In genomic region chr17:77312786-77313599, GRCh38 we compare ENCODE assay signal across 11 cellular contexts.
DNase-seq lines count a peak whose midpoint lies in the region; ATAC-seq and TF ChIP-seq lines count a peak whose summit lies in the region.
"Had no signal": no experiment of that assay in that cellular context is flagged by ENCODE, and none has a peak within 500 bp of the region (broad histone marks: within the 10 kb centered on the region; RNA-seq: fewer than 3 reads in every experiment).

No MANE protein-coding gene starts in this region.

- peaks cover 8% of the 10 kb centered on the region for H3K4me1 Mint-ChIP-seq in stimulated activated naive CD8-positive, alpha-beta T cell treated with anti-CD3 and anti-CD28 coated beads, Interleukin-15, amount 100 ng/mL, for 72 hours

- TF ChIP-seq CTCF in AG10803 (conservative IDR thresholded peaks at IDR 0.05; ENCODE audit: low read length) (no peak), RWPE2 (IDR thresholded peaks at IDR 0.05; ENCODE audit: poor library complexity, severe bottlenecking) (no peak)

- ATAC-seq in RWPE2 (ENCODE audit: low read depth): no peak
- peak; percentile 72 for ATAC-seq in Right ventricle myocardium superior (ENCODE audit: poor library complexity)
- ATAC-seq in stimulated activated naive CD8-positive, alpha-beta T cell treated with anti-CD3 and anti-CD28 coated beads, Interleukin-15, amount 100 ng/mL, for 72 hours: no peak

- H3K27me3 ChIP-seq in RWPE2 (ENCODE audit: insufficient read depth, poor library complexity, severe bottlenecking): no peaks in the 10 kb centered on the region

- H3K4me3 Mint-ChIP-seq in stimulated activated naive CD8-positive, alpha-beta T cell treated with anti-CD3 and anti-CD28 coated beads, Interleukin-15, amount 100 ng/mL, for 72 hours: no peak overlapping the region
- H3K4me3 Mint-ChIP-seq: CD4-positive, alpha-beta T cell had no signal

- no peaks in the 10 kb centered on the region for H3K9me3 Mint-ChIP-seq in stimulated activated naive CD8-positive, alpha-beta T cell treated with anti-CD3 and anti-CD28 coated beads, Interleukin-15, amount 100 ng/mL, for 72 hours
- H3K9me3 Mint-ChIP-seq: CD4-positive, alpha-beta T cell had no signal

- H3K4me1 ChIP-seq in RWPE2 (ENCODE audit: insufficient read depth, poor library complexity, severe bottlenecking): peaks cover 12% of the 10 kb centered on the region

- no peak overlapping the region for H3K27ac Mint-ChIP-seq in stimulated activated naive CD8-positive, alpha-beta T cell treated with anti-CD3 and anti-CD28 coated beads, Interleukin-15, amount 100 ng/mL, for 72 hours
- H3K27ac Mint-ChIP-seq: CD4-positive, alpha-beta T cell had no signal

- DNase-seq in AG10803 (ENCODE audit: low read depth) (peak; percentile 86), RWPE2 (ENCODE audit: low spot score) (peak; percentile 67), Right ventricle myocardium superior (peak; percentile 81), posterior vena cava (ENCODE audit: low spot score) (peak; percentile 94), DMS 273 treated with DMSO at 0.1 percent for 48 hours (lab: John Stamatoyannopoulos, UW) (no peak), dermis blood vessel endothelial cell (no peak)
- DNase-seq in activated CD4-positive, CD25-positive, alpha-beta regulatory T cell treated with anti-CD3 and anti-CD28 coated beads, Interleukin-2, amount 50 U/mL, for 72 hours: no peak
- DNase-seq in stimulated activated naive CD8-positive, alpha-beta T cell treated with anti-CD3 and anti-CD28 coated beads, Interleukin-15, amount 100 ng/mL, for 72 hours: no peak
- DNase-seq: activated effector memory CD4-positive, alpha-beta T cell treated with anti-CD3 and anti-CD28 coated beads, Interleukin-2, amount 50 U/mL, for 16 hours; NCI-H69 had no signal

- H3K4me3 ChIP-seq in AG10803 (ENCODE audit: low read length) (no peak overlapping the region), RWPE2 (ENCODE audit: severe bottlenecking) (no peak overlapping the region)

- H3K27me3 Mint-ChIP-seq in stimulated activated naive CD8-positive, alpha-beta T cell treated with anti-CD3 and anti-CD28 coated beads, Interleukin-15, amount 100 ng/mL, for 72 hours: no peaks in the 10 kb centered on the region
- H3K27me3 Mint-ChIP-seq: CD4-positive, alpha-beta T cell had no signal

- H3K27ac ChIP-seq in RWPE2 (ENCODE audit: poor library complexity, severe bottlenecking): peak overlapping the region; percentile 6

- intact Hi-C loops in Right ventricle myocardium superior (cut with DNase I): no loop called here
- intact Hi-C loops in posterior vena cava (cut with DNase I): loop anchor here in 1 of 2 donors (5.0 kb wide), 1 partner anchor 386 kb away; no protein-coding TSS in a partner anchor

- H3K9me3 ChIP-seq in RWPE2 (ENCODE audit: severe bottlenecking): no peaks in the 10 kb centered on the region

- peaks cover 94% of the 10 kb centered on the region for H3K36me3 ChIP-seq in RWPE2 (ENCODE audit: low read depth)

Comparison
In these comparisons a context has a peak if more than half of its experiments do, and no peak if none do; other contexts are left out.
1. DNase-seq: peak in AG10803 (single experiment), RWPE2 (single experiment), Right ventricle myocardium superior (single experiment) and posterior vena cava (single experiment); none in activated CD4-positive, CD25-positive, alpha-beta regulatory T cell treated with anti-CD3 and anti-CD28 coated beads, Interleukin-2, amount 50 U/mL, for 72 hours (single experiment), stimulated activated naive CD8-positive, alpha-beta T cell treated with anti-CD3 and anti-CD28 coated beads, Interleukin-15, amount 100 ng/mL, for 72 hours (0 of 2), DMS 273 treated with DMSO at 0.1 percent for 48 hours (single experiment) and dermis blood vessel endothelial cell (single experiment).